Comparison of ENCODE assay signal across 5 cellular contexts in genomic region chr10:87018127-87018526, GRCh38. TPM values are rescaled to one million over a fixed set of nuclear protein-coding genes. Genes with fewer than 3 reads are reported as not detected.
"Had no signal": no experiment of that assay in that cellular context is flagged by ENCODE, and none has a peak within 500 bp of the region (broad histone marks: within the 10 kb centered on the region; RNA-seq: fewer than 3 reads in every experiment).

No MANE protein-coding gene starts in this region.

RNA-seq across cellular contexts. Expression of gene FAM25A, which starts 2.0 kb away (rescaled TPM):
- total RNA-seq: GM23338, H1, H9, HT-29 had no signal
- polyA plus RNA-seq: GM23338, H1, IgD-negative memory B cell had no signal

RNA-seq across cellular contexts. Expression of gene ADIRF, which starts 49.8 kb away (rescaled TPM):
- total RNA-seq: GM23338, H1, H9 had no signal
- polyA plus RNA-seq: H1, IgD-negative memory B cell had no signal

RNA-seq across cellular contexts. Expression of gene SNCG, which starts 59.7 kb away (rescaled TPM):
- polyA plus RNA-seq: IgD-negative memory B cell had no signal
